8 cellular contexts compared by ENCODE assay signal in the genomic region with DNA sequence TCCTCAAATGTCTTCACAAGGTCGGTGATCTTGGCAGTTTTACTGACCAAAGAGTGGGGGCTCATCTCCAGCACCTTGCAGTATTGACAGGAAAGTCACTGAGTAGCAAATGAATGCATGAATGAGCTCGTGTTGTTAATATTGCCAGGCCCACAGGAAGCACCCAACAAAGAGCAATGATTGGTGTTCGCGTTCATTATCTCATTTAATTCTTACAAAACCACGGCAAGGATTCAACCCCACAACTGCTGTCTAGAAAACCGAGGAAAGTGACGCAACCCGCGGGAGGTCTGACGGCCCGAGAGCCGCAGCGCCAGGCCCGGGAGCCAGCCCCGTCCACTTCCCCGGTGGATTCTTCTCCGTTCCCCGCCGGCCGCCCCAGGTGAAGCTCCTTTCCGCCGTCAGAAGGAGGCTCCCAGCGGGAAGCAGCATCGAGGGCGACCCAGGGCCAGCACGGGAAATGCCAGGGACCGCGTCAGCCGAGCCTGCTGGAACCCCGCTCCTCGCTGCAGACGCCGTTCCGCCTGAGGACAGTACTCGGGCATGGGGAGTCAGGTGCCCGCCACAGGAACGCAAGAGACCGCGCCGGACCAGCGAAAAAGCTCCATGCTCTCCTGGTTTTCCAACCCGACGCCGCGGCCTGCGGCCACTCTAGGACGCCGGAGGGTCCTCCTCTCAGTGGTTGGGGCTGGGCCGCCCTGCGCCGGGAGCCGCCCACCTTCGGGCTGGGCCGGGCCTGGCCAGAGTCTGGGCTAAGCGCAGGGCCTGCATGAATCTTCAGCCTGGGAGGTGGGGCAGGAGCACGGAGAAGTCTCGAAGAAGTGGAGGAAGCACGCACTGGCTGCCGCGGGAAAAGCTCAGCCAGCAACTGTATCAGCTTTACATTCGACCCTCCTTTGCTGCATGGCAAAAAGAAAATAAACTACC. TPM values are rescaled to one million over a fixed set of nuclear protein-coding genes. Genes with fewer than 3 reads are reported as not detected.
DNase-seq lines count a peak whose midpoint lies in the region; ATAC-seq, FAIRE-seq and TF ChIP-seq lines count a peak whose summit lies in the region.

No MANE protein-coding gene starts in this region.

- intact Hi-C loops in left cardiac atrium (cut with DNase I), result loop anchor here in 1 of 2 donors (1.0 kb wide), 1 partner anchor 19 kb away; a partner anchor contains a TSS

- peak; percentile 88 for FAIRE-seq in GM12892 (lab: Jason Lieb, UNC)

- peak; percentile 85 for ATAC-seq in HG02642 (IDR thresholded peaks at IDR 0.05; ENCODE audit: poor library complexity, unreplicated experiment)
- ATAC-seq in left cardiac atrium, result peak; percentile 100

- DNase-seq in GM12892 (ENCODE audit: insufficient read length) (peak; percentile 53), NCI-H1105 treated with DMSO at 0.1 percent for 48 hours (lab: John Stamatoyannopoulos, UW) (peak; percentile 73), SW480 (ENCODE audit: low spot score) (peak; percentile 90), anterior cingulate cortex (lab: John Stamatoyannopoulos, UW) (peak in 57 of 58 donors; percentile 9 to 86 (median 71)), left cardiac atrium (peak; percentile 93), pons (ENCODE audit: low spot score) (peak; percentile 75), NCI-H1048 (lab: John Stamatoyannopoulos, UW) (no peak)

- peak; percentile 65 for TF ChIP-seq POLR2A in GM12892 (IDR thresholded peaks at IDR 0.05; ENCODE audit: low read depth, low read length)

RNA-seq across cellular contexts. Expression of a gene that starts 19.8 kb away (rescaled TPM):
- 11.2 TPM for polyA plus RNA-seq in GM12892 (2012; ENCODE audit: missing spikeins)
- 10 to 100 TPM; 17.6 to 19.0 TPM for total RNA-seq in left cardiac atrium
